1 cellular context compared by ENCODE assay signal in the genomic region with DNA sequence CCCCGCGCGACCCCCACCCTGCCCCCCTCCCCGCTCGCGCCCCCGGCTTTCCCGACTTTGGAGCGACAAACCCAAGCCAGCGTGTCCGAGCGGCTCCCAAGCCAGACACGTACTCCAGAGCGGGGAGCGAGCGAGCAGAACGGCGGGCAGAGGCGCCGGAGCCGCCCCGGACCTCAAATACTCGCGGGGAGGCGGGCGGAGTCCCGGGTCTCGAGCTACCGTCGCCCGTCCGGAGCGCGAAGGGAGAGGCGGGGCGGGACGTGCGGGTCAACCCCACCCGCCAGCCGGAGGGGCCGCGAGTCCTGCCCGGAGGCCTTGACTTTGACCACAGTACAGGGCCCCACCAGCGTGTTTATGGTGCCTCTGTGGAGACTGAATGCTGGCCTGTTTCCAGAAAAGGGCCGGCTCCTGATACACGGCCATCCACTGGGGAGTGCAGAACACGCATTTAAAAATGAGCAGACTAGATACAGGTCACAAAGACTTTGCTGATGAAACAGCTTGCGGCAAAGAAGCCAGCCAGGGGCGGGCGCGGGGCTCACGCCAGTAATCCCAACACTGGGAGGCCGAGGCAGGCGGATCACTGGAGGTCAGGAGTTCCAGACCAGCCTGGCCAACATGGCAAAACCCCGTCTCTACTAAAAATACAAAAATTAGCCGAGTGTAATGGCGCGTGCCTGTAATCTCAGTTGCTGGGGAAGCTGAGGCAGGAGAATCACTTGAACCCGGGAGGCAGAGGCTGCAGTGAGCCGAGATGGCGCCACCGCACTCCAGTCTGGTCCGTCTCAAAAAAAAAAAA.
TF ChIP-seq lines count a peak whose summit lies in the region.

SERPINB6 (minus strand) TSS at position 148 of the 799 bp plus-strand sequence. CDS start 12,235 bp downstream, outside the sequence.

TF ChIP-seq in K562, 482 proteins besides CTCF, POLR2A, EP300 and RAD21 (continued from another document and continues in another):
- TF ChIP-seq ZNF583 (CRISPR knock-in tag; IDR thresholded peaks at IDR 0.05) (peak; percentile 61; the same call in 1 of the 2 replicates), PREB (CRISPR knock-in tag; IDR thresholded peaks at IDR 0.05) (peak; percentile 85; the same call in 1 of the 2 replicates), CBX3 (IDR thresholded peaks at IDR 0.05; ENCODE audit: borderline replicate concordance in 1 of 2, low read length in 2 of 2) (no peak), ZNF586 (CRISPR knock-in tag; conservative IDR thresholded peaks at IDR 0.05) (peak; percentile 51; the same call in 1 of the 2 replicates), AFF4 (CRISPR knock-in tag; IDR thresholded peaks at IDR 0.05) (peak; percentile 88), ZNF639 (CRISPR knock-in tag; conservative IDR thresholded peaks at IDR 0.05 in 1 of 2, IDR thresholded peaks at IDR 0.05 in 1 of 2) (peak in 1 of 2 experiments; percentile 92; a peak in 2 of 4 replicates), ZMIZ1 (IDR thresholded peaks at IDR 0.05; ENCODE audit: low read depth in 2 of 2, low read length in 2 of 2) (no peak), ZNF354B (CRISPR knock-in tag; IDR thresholded peaks at IDR 0.05) (0 out of 2 replicates have a peak, but pooled peaks have one; percentile 17), ZBTB5 (IDR thresholded peaks at IDR 0.05) (no peak), ZZZ3 (IDR thresholded peaks at IDR 0.05) (no peak), NONO (IDR thresholded peaks at IDR 0.05; ENCODE audit: low read depth in 2 of 2, low read length in 1 of 2) (0 out of 4 replicates have a peak, but pooled peaks of 1 of the 2 experiments have one; percentile 1), PRPF4 (IDR thresholded peaks at IDR 0.05; ENCODE audit: insufficient read depth, low read depth, low read length, poor library complexity, severe bottlenecking) (no peak), ARID4B (CRISPR knock-in tag; IDR thresholded peaks at IDR 0.05) (peak; percentile 68; the same call in 1 of the 2 replicates)
- TF ChIP-seq, protein P1, sequence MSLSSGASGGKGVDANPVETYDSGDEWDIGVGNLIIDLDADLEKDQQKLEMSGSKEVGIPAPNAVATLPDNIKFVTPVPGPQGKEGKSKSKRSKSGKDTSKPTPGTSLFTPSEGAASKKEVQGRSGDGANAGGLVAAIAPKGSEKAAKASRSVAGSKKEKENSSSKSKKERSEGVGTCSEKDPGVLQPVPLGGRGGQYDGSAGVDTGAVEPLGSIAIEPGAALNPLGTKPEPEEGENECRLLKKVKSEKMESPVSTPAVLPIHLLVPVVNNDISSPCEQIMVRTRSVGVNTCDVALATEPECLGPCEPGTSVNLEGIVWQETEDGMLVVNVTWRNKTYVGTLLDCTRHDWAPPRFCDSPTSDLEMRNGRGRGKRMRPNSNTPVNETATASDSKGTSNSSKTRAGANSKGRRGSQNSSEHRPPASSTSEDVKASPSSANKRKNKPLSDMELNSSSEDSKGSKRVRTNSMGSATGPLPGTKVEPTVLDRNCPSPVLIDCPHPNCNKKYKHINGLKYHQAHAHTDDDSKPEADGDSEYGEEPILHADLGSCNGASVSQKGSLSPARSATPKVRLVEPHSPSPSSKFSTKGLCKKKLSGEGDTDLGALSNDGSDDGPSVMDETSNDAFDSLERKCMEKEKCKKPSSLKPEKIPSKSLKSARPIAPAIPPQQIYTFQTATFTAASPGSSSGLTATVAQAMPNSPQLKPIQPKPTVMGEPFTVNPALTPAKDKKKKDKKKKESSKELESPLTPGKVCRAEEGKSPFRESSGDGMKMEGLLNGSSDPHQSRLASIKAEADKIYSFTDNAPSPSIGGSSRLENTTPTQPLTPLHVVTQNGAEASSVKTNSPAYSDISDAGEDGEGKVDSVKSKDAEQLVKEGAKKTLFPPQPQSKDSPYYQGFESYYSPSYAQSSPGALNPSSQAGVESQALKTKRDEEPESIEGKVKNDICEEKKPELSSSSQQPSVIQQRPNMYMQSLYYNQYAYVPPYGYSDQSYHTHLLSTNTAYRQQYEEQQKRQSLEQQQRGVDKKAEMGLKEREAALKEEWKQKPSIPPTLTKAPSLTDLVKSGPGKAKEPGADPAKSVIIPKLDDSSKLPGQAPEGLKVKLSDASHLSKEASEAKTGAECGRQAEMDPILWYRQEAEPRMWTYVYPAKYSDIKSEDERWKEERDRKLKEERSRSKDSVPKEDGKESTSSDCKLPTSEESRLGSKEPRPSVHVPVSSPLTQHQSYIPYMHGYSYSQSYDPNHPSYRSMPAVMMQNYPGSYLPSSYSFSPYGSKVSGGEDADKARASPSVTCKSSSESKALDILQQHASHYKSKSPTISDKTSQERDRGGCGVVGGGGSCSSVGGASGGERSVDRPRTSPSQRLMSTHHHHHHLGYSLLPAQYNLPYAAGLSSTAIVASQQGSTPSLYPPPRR (CRISPR knock-in tag; IDR thresholded peaks at IDR 0.05; ENCODE audit: borderline replicate concordance): 0 out of 2 replicates have a peak, but pooled peaks have one; percentile 60
- TF ChIP-seq, protein P2, sequence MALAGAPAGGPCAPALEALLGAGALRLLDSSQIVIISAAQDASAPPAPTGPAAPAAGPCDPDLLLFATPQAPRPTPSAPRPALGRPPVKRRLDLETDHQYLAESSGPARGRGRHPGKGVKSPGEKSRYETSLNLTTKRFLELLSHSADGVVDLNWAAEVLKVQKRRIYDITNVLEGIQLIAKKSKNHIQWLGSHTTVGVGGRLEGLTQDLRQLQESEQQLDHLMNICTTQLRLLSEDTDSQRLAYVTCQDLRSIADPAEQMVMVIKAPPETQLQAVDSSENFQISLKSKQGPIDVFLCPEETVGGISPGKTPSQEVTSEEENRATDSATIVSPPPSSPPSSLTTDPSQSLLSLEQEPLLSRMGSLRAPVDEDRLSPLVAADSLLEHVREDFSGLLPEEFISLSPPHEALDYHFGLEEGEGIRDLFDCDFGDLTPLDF (CRISPR knock-in tag; IDR thresholded peaks at IDR 0.05): 0 out of 2 replicates have a peak, but pooled peaks have one; percentile 63
- TF ChIP-seq, protein P3, sequence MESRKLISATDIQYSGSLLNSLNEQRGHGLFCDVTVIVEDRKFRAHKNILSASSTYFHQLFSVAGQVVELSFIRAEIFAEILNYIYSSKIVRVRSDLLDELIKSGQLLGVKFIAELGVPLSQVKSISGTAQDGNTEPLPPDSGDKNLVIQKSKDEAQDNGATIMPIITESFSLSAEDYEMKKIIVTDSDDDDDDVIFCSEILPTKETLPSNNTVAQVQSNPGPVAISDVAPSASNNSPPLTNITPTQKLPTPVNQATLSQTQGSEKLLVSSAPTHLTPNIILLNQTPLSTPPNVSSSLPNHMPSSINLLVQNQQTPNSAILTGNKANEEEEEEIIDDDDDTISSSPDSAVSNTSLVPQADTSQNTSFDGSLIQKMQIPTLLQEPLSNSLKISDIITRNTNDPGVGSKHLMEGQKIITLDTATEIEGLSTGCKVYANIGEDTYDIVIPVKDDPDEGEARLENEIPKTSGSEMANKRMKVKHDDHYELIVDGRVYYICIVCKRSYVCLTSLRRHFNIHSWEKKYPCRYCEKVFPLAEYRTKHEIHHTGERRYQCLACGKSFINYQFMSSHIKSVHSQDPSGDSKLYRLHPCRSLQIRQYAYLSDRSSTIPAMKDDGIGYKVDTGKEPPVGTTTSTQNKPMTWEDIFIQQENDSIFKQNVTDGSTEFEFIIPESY (CRISPR knock-in tag; IDR thresholded peaks at IDR 0.05): peak; percentile 72
